20 cellular contexts compared by ENCODE assay signal in genomic region chr1:234706199-234706598, GRCh38.
A peak's percentile ranks its signal among the peaks of the same experiment; 100 is the strongest.
DNase-seq lines count a peak whose midpoint lies in the region; ATAC-seq and TF ChIP-seq lines count a peak whose summit lies in the region.
"Had no signal": no experiment of that assay in that cellular context is flagged by ENCODE, and none has a peak within 500 bp of the region (broad histone marks: within the 10 kb centered on the region; RNA-seq: fewer than 3 reads in every experiment).

No MANE protein-coding gene starts in this region.

- H3K27me3 ChIP-seq in left lung = no peaks in the 10 kb centered on the region
- no peaks in the 10 kb centered on the region for H3K27me3 ChIP-seq in dorsolateral prefrontal cortex
- H3K27me3 ChIP-seq: BLaER1, MG63 had no signal

- peaks cover 9 to 21% of the 10 kb centered on the region in 2 donors for H3K4me1 ChIP-seq in left lung

- DNase-seq in natural killer cell treated with Interleukin-12 subunit alpha and Interleukin-12 subunit beta and Interleukin-15 and Interleukin-18, amount 100 ng/mL, for 72 hours (ENCODE audit: low spot score) = no peak
- DNase-seq in natural killer cell = no peak
- DNase-seq in T-helper 17 cell = no peak
- DNase-seq in left lung = no peak
- DNase-seq in ureter (ENCODE audit: low spot score) = peak; percentile 2
- no peak for DNase-seq in dorsolateral prefrontal cortex
- DNase-seq: CD4-positive, alpha-beta T cell; DMS53; HCEC 1CT; Kasumi-1; MG63; NCI-H2081; NCI-H2227 treated with DMSO at 0.1 percent for 48 hours; NCI-H526 treated with DMSO at 0.1 percent for 48 hours; SHP77 had no signal

- H3K4me1 Mint-ChIP-seq in natural killer cell treated with Interleukin-12 subunit alpha and Interleukin-12 subunit beta and Interleukin-15 and Interleukin-18, amount 100 ng/mL, for 72 hours (ENCODE audit: low read depth in 2 of 2) = peaks cover 29 to 30% of the 10 kb centered on the region in 2 donors
- peaks cover 21 to 26% of the 10 kb centered on the region in 2 donors for H3K4me1 Mint-ChIP-seq in natural killer cell
- peaks cover 6% of the 10 kb centered on the region for H3K4me1 Mint-ChIP-seq in T-helper 17 cell

- H3K27ac Mint-ChIP-seq in natural killer cell treated with Interleukin-12 subunit alpha and Interleukin-12 subunit beta and Interleukin-15 and Interleukin-18, amount 100 ng/mL, for 72 hours = peak overlapping the region; percentile 53 to 61
- H3K27ac Mint-ChIP-seq in natural killer cell (peak overlapping the region in 1 of 2 donors; percentile 18), T-helper 17 cell (peak overlapping the region; percentile 3)
- H3K27ac Mint-ChIP-seq: CD4-positive, alpha-beta T cell had no signal

- TF ChIP-seq CTCF in natural killer cell (IDR thresholded peaks at IDR 0.05) = no peak
- no peak for TF ChIP-seq CTCF in left lung (IDR thresholded peaks at IDR 0.05)
- TF ChIP-seq CTCF in dorsolateral prefrontal cortex (IDR thresholded peaks at IDR 0.05 in 54 of 56, conservative IDR thresholded peaks at IDR 0.05 in 2 of 56; ENCODE audit: low read depth in 1 of 56, partially characterized antibody in 56 of 56) = no peak

- H3K9me3 Mint-ChIP-seq in natural killer cell treated with Interleukin-12 subunit alpha and Interleukin-12 subunit beta and Interleukin-15 and Interleukin-18, amount 100 ng/mL, for 72 hours = peaks cover 8% of the 10 kb centered on the region
- H3K9me3 Mint-ChIP-seq in natural killer cell = peaks cover 3 to 6% of the 10 kb centered on the region in 2 donors
- H3K9me3 Mint-ChIP-seq: CD4-positive, alpha-beta T cell had no signal

- H3K36me3 Mint-ChIP-seq in natural killer cell treated with Interleukin-12 subunit alpha and Interleukin-12 subunit beta and Interleukin-15 and Interleukin-18, amount 100 ng/mL, for 72 hours = no peaks in the 10 kb centered on the region
- no peaks in the 10 kb centered on the region for H3K36me3 Mint-ChIP-seq in natural killer cell
- H3K36me3 Mint-ChIP-seq in T-helper 17 cell (ENCODE audit: low read depth) = peaks cover 3% of the 10 kb centered on the region

- H3K36me3 ChIP-seq in left lung = no peaks in the 10 kb centered on the region
- H3K36me3 ChIP-seq: BLaER1, MG63 had no signal

- H3K9me3 ChIP-seq in T-helper 17 cell (ENCODE audit: control insufficient read depth, low read length, poor library complexity, severe bottlenecking) (no peaks in the 10 kb centered on the region), left lung (no peaks in the 10 kb centered on the region)
- H3K9me3 ChIP-seq: BLaER1, MG63 had no signal

- H3K4me3 ChIP-seq in left lung = no peak overlapping the region
- no peak overlapping the region for H3K4me3 ChIP-seq in dorsolateral prefrontal cortex
- H3K4me3 ChIP-seq: BLaER1, K562, MG63 had no signal

- H3K27me3 Mint-ChIP-seq in natural killer cell treated with Interleukin-12 subunit alpha and Interleukin-12 subunit beta and Interleukin-15 and Interleukin-18, amount 100 ng/mL, for 72 hours = no peaks in the 10 kb centered on the region
- H3K27me3 Mint-ChIP-seq in natural killer cell (ENCODE audit: low read depth in 2 of 2) (peaks cover 12% of the 10 kb centered on the region in 2 donors), T-helper 17 cell (no peaks in the 10 kb centered on the region)
- H3K27me3 Mint-ChIP-seq: CD4-positive, alpha-beta T cell had no signal

- no peak for ATAC-seq in natural killer cell treated with Interleukin-12 subunit alpha and Interleukin-12 subunit beta and Interleukin-15 and Interleukin-18, amount 100 ng/mL, for 72 hours
- ATAC-seq in natural killer cell (no peak), T-helper 17 cell (no peak), left lung (no peak), GM18867 (IDR thresholded peaks at IDR 0.05; ENCODE audit: unreplicated experiment) (no peak), HG02885 (IDR thresholded peaks at IDR 0.05; ENCODE audit: poor library complexity, unreplicated experiment) (no peak)
- ATAC-seq: K562 had no signal

- intact Hi-C loops in natural killer cell (cut with micrococcal nuclease) (no loop called here), left lung (cut with DNase I) (no loop called here), dorsolateral prefrontal cortex (cut with DNase I) (no loop called here)

- peak overlapping the region; percentile 7 for H3K4me3 Mint-ChIP-seq in natural killer cell treated with Interleukin-12 subunit alpha and Interleukin-12 subunit beta and Interleukin-15 and Interleukin-18, amount 100 ng/mL, for 72 hours
- H3K4me3 Mint-ChIP-seq in natural killer cell (no peak overlapping the region), T-helper 17 cell (no peak overlapping the region)
- H3K4me3 Mint-ChIP-seq: CD4-positive, alpha-beta T cell had no signal

- peak overlapping the region; percentile 61 to 62 for H3K27ac ChIP-seq in left lung
- H3K27ac ChIP-seq in dorsolateral prefrontal cortex = no peak overlapping the region
- H3K27ac ChIP-seq: BLaER1, RWPE1 had no signal

Comparison
In these comparisons a context has a peak if more than half of its experiments do, and no peak if none do; other contexts are left out.
1. H3K27ac ChIP-seq: peak in left lung (2 of 2); none in dorsolateral prefrontal cortex (0 of 59).